Comparison of ENCODE assay signal across 13 cellular contexts in genomic region chr3:60594025-60594424, GRCh38.
DNase-seq lines count a peak whose midpoint lies in the region; ATAC-seq and TF ChIP-seq lines count a peak whose summit lies in the region.
"Had no signal": no experiment of that assay in that cellular context is flagged by ENCODE, and none has a peak within 500 bp of the region (broad histone marks: within the 10 kb centered on the region; RNA-seq: fewer than 3 reads in every experiment).

No MANE protein-coding gene starts in this region.

- no peak for TF ChIP-seq POLR2A in sigmoid colon (IDR thresholded peaks at IDR 0.05)

- H3K27me3 Mint-ChIP-seq in T-helper 2 cell treated with Interferon-gamma antibody and Interleukin-4, amounts not matched to agents 5 μg/mL and 100 μg/mL, for 36 hours (ENCODE audit: low read depth), result peaks cover 7% of the 10 kb centered on the region
- peaks cover 5% of the 10 kb centered on the region for H3K27me3 Mint-ChIP-seq in activated CD4-positive, alpha-beta T cell treated with anti-CD3 and anti-CD28 coated beads, Interleukin-2, amount 10 ng/mL, durations not matched to agents 24 days and 14 days

- H3K27ac ChIP-seq in cardiac muscle cell (no peak overlapping the region), sigmoid colon (no peak overlapping the region)

- no peak for ATAC-seq in HG03521 (IDR thresholded peaks at IDR 0.05; ENCODE audit: unreplicated experiment)
- ATAC-seq in HG02610 (IDR thresholded peaks at IDR 0.05; ENCODE audit: unreplicated experiment), result no peak

- DNase-seq in LNCaP clone FGC (ENCODE audit: low read depth), result peak; percentile 36
- DNase-seq in adipocyte (ENCODE audit: low read depth), result peak; percentile 19
- DNase-seq in cardiac muscle cell (ENCODE audit: low read depth in 1 of 2, low spot score in 1 of 2), result peak; percentile 31 to 73
- DNase-seq in sigmoid colon, result peak; percentile 91
- DNase-seq in T-helper 2 cell treated with Interferon-gamma antibody and Interleukin-4, amounts not matched to agents 5 μg/mL and 100 μg/mL, for 36 hours (ENCODE audit: low spot score), result no peak
- no peak for DNase-seq in activated CD4-positive, alpha-beta T cell treated with anti-CD3 and anti-CD28 coated beads, Interleukin-2, amount 10 ng/mL, durations not matched to agents 24 days and 14 days
- DNase-seq: activated CD4-positive, alpha-beta T cell treated with anti-CD3 and anti-CD28 coated beads for 4 hours; MG63; nephron progenitor cell; SHP77 treated with DMSO at 0.1 percent for 48 hours; stimulated activated CD4-positive, alpha-beta T cell treated with anti-CD3 and anti-CD28 coated beads, Interleukin-4, amount 100 ng/mL, for 4 hours had no signal

- no peaks in the 10 kb centered on the region for H3K9me3 Mint-ChIP-seq in T-helper 2 cell treated with Interferon-gamma antibody and Interleukin-4, amounts not matched to agents 5 μg/mL and 100 μg/mL, for 36 hours
- H3K9me3 Mint-ChIP-seq in activated CD4-positive, alpha-beta T cell treated with anti-CD3 and anti-CD28 coated beads, Interleukin-2, amount 10 ng/mL, durations not matched to agents 24 days and 14 days, result peaks cover 8% of the 10 kb centered on the region
- H3K9me3 Mint-ChIP-seq: nephron progenitor cell had no signal

- intact Hi-C loops in sigmoid colon (cut with DNase I), result no loop called here
- intact Hi-C loops in activated CD4-positive, alpha-beta T cell treated with anti-CD3 and anti-CD28 coated beads, Interleukin-2, amount 10 ng/mL, durations not matched to agents 24 days and 14 days (cut with micrococcal nuclease), result no loop called here

- no peaks in the 10 kb centered on the region for H3K4me1 Mint-ChIP-seq in T-helper 2 cell treated with Interferon-gamma antibody and Interleukin-4, amounts not matched to agents 5 μg/mL and 100 μg/mL, for 36 hours (ENCODE audit: low read depth)
- no peaks in the 10 kb centered on the region for H3K4me1 Mint-ChIP-seq in activated CD4-positive, alpha-beta T cell treated with anti-CD3 and anti-CD28 coated beads, Interleukin-2, amount 10 ng/mL, durations not matched to agents 24 days and 14 days

- H3K27ac Mint-ChIP-seq in T-helper 2 cell treated with Interferon-gamma antibody and Interleukin-4, amounts not matched to agents 5 μg/mL and 100 μg/mL, for 36 hours, result no peak overlapping the region
- no peak overlapping the region for H3K27ac Mint-ChIP-seq in activated CD4-positive, alpha-beta T cell treated with anti-CD3 and anti-CD28 coated beads, Interleukin-2, amount 10 ng/mL, durations not matched to agents 24 days and 14 days
- H3K27ac Mint-ChIP-seq: nephron progenitor cell had no signal

- H3K4me3 ChIP-seq in LNCaP clone FGC (ENCODE audit: low read depth, low read length), result no peak overlapping the region
- H3K4me3 ChIP-seq in adipocyte (ENCODE audit: low read length), result no peak overlapping the region
- no peak overlapping the region for H3K4me3 ChIP-seq in cardiac muscle cell
- H3K4me3 ChIP-seq in sigmoid colon, result no peak overlapping the region
- H3K4me3 ChIP-seq: MG63 had no signal

- no peaks in the 10 kb centered on the region for H3K27me3 ChIP-seq in adipocyte (replicated peaks; ENCODE audit: control insufficient read depth, insufficient read depth, low read length)
- peaks cover 3% of the 10 kb centered on the region for H3K27me3 ChIP-seq in cardiac muscle cell
- no peaks in the 10 kb centered on the region for H3K27me3 ChIP-seq in sigmoid colon
- H3K27me3 ChIP-seq: MG63 had no signal

- H3K9me3 ChIP-seq in adipocyte (ENCODE audit: control insufficient read depth, low read length) (no peaks in the 10 kb centered on the region), cardiac muscle cell (ENCODE audit: low read depth) (no peaks in the 10 kb centered on the region), sigmoid colon (no peaks in the 10 kb centered on the region)
- H3K9me3 ChIP-seq: MG63 had no signal

- no peak overlapping the region for H3K9ac ChIP-seq in adipocyte (ENCODE audit: low read length)

- H3K36me3 ChIP-seq in adipocyte (ENCODE audit: control insufficient read depth, insufficient read depth, low read length, severe bottlenecking) (no peaks in the 10 kb centered on the region), cardiac muscle cell (no peaks in the 10 kb centered on the region), sigmoid colon (no peaks in the 10 kb centered on the region)
- H3K36me3 ChIP-seq: MG63 had no signal

- TF ChIP-seq CTCF in LNCaP clone FGC (IDR thresholded peaks at IDR 0.05; ENCODE audit: control insufficient read depth, extremely low read depth, insufficient read depth), result no peak
- no peak for TF ChIP-seq CTCF in cardiac muscle cell (IDR thresholded peaks at IDR 0.05; ENCODE audit: low read depth, low read length)
- TF ChIP-seq CTCF in sigmoid colon (IDR thresholded peaks at IDR 0.05), result no peak

- no peaks in the 10 kb centered on the region for H3K36me3 Mint-ChIP-seq in T-helper 2 cell treated with Interferon-gamma antibody and Interleukin-4, amounts not matched to agents 5 μg/mL and 100 μg/mL, for 36 hours (ENCODE audit: low read depth)
- no peaks in the 10 kb centered on the region for H3K36me3 Mint-ChIP-seq in activated CD4-positive, alpha-beta T cell treated with anti-CD3 and anti-CD28 coated beads, Interleukin-2, amount 10 ng/mL, durations not matched to agents 24 days and 14 days (ENCODE audit: low read depth)

- TF ChIP-seq EP300 in sigmoid colon (IDR thresholded peaks at IDR 0.05), result no peak

- no peak overlapping the region for H3K4me3 Mint-ChIP-seq in T-helper 2 cell treated with Interferon-gamma antibody and Interleukin-4, amounts not matched to agents 5 μg/mL and 100 μg/mL, for 36 hours
- H3K4me3 Mint-ChIP-seq in activated CD4-positive, alpha-beta T cell treated with anti-CD3 and anti-CD28 coated beads, Interleukin-2, amount 10 ng/mL, durations not matched to agents 24 days and 14 days, result no peak overlapping the region
- H3K4me3 Mint-ChIP-seq: nephron progenitor cell had no signal

- peaks cover 29% of the 10 kb centered on the region for H3K4me1 ChIP-seq in adipocyte (ENCODE audit: control insufficient read depth, insufficient read depth, low read length)
- no peaks in the 10 kb centered on the region for H3K4me1 ChIP-seq in cardiac muscle cell (ENCODE audit: low read depth)
- peaks cover 0 to 13% (median 10%) of the 10 kb centered on the region in 4 donors for H3K4me1 ChIP-seq in sigmoid colon

- WGBS in sigmoid colon, 2 donors, result 46 to 48% methylated on average over 6 of the region's 6 CpGs

Comparison
In these comparisons a context has a peak if more than half of its experiments do, and no peak if none do; other contexts are left out.
1. DNase-seq: peak in LNCaP clone FGC (single experiment), adipocyte (single experiment), cardiac muscle cell (2 of 2) and sigmoid colon (single experiment); none in T-helper 2 cell treated with Interferon-gamma antibody and Interleukin-4, amounts not matched to agents 5 μg/mL and 100 μg/mL, for 36 hours (single experiment) and activated CD4-positive, alpha-beta T cell treated with anti-CD3 and anti-CD28 coated beads, Interleukin-2, amount 10 ng/mL, durations not matched to agents 24 days and 14 days (single experiment).